31 cellular contexts compared by ENCODE assay signal in the genomic region with DNA sequence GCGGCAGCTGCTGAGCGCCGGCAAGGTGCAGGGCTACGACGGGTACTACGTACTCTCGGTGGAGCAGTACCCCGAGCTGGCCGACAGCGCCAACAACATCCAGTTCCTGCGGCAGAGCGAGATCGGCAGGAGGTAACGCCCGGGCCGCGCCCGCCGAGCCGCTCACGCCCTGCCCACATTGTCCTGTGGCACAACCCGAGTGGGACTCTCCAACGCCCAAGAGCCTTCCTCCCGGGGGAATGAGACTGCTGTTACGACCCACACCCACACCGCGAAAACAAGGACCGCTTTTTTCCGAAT.
"Had no signal": no experiment of that assay in that cellular context is flagged by ENCODE, and none has a peak within 500 bp of the region (broad histone marks: within the 10 kb centered on the region; RNA-seq: fewer than 3 reads in every experiment).

No MANE protein-coding gene starts in this region.

- DNase-seq: naive thymus-derived CD4-positive, alpha-beta T cell; natural killer cell; nucleus accumbens; ovary; psoas muscle; right lobe of liver; sigmoid colon; small intestine; stimulated activated CD4-positive, alpha-beta T cell treated with anti-CD3 and anti-CD28 coated beads, Interleukin-15, amount 100 ng/mL, for 24 hours; stimulated activated CD4-positive, alpha-beta T cell treated with anti-CD3 and anti-CD28 coated beads, Interleukin-2, amount 100 ng/mL, for 24 hours; stimulated activated CD4-positive, alpha-beta T cell treated with anti-CD3 and anti-CD28 coated beads, Interleukin-2, amount 100 ng/mL, for 48 hours; stimulated activated CD4-positive, alpha-beta T cell treated with anti-CD3 and anti-CD28 coated beads, Interleukin-4, amount 100 ng/mL, for 24 hours; stimulated activated naive CD4-positive, alpha-beta T cell; stimulated activated naive CD8-positive, alpha-beta T cell treated with anti-CD3 and anti-CD28 coated beads, Interleukin-15, amount 100 ng/mL, for 72 hours; stimulated activated naive CD8-positive, alpha-beta T cell treated with anti-CD3 and anti-CD28 coated beads, Interleukin-15, Interleukin-2, amounts not matched to agents 100 U/mL and 50 U/mL, for 24 hours; substantia nigra; thyroid gland; trophoblast cell had no signal

- H3K4me3 Mint-ChIP-seq: naive thymus-derived CD4-positive, alpha-beta T cell; natural killer cell; nephron; neural progenitor cell; stimulated activated effector memory CD8-positive, alpha-beta T cell treated with anti-CD3 and anti-CD28 coated beads, Interleukin-12 subunit alpha, Interleukin-12 subunit beta, amount 100 ng/mL, for 72 hours; stimulated activated naive CD8-positive, alpha-beta T cell treated with anti-CD3 and anti-CD28 coated beads, Interleukin-15, amount 100 ng/mL, for 72 hours had no signal

- H3K4me2 ChIP-seq: neural progenitor cell had no signal

- H3K4me1 Mint-ChIP-seq: natural killer cell; nephron; stimulated activated effector memory CD8-positive, alpha-beta T cell treated with anti-CD3 and anti-CD28 coated beads, Interleukin-12 subunit alpha, Interleukin-12 subunit beta, amount 100 ng/mL, for 72 hours; stimulated activated naive CD8-positive, alpha-beta T cell treated with anti-CD3 and anti-CD28 coated beads, Interleukin-15, amount 100 ng/mL, for 72 hours had no signal

- H3K27me3 ChIP-seq: neural progenitor cell, ovary, right lobe of liver, sigmoid colon, thyroid gland, tibial nerve, upper lobe of left lung, vagina had no signal

- H3K27ac Mint-ChIP-seq: naive thymus-derived CD4-positive, alpha-beta T cell; natural killer cell; nephron; neural progenitor cell; progenitor cell of endocrine pancreas; stimulated activated effector memory CD8-positive, alpha-beta T cell treated with anti-CD3 and anti-CD28 coated beads, Interleukin-12 subunit alpha, Interleukin-12 subunit beta, amount 100 ng/mL, for 72 hours; stimulated activated naive CD8-positive, alpha-beta T cell treated with anti-CD3 and anti-CD28 coated beads, Interleukin-15, amount 100 ng/mL, for 72 hours had no signal

- H3K9me3 Mint-ChIP-seq: natural killer cell; stimulated activated effector memory CD8-positive, alpha-beta T cell treated with anti-CD3 and anti-CD28 coated beads, Interleukin-12 subunit alpha, Interleukin-12 subunit beta, amount 100 ng/mL, for 72 hours; stimulated activated naive CD8-positive, alpha-beta T cell treated with anti-CD3 and anti-CD28 coated beads, Interleukin-15, amount 100 ng/mL, for 72 hours had no signal

- H2AFZ ChIP-seq: neural progenitor cell, parathyroid adenoma had no signal

- H3K4me1 ChIP-seq: neural progenitor cell, parathyroid adenoma, psoas muscle, right lobe of liver, sigmoid colon, suprapubic skin, thyroid gland, upper lobe of left lung, vagina had no signal

- H3K27ac ChIP-seq: neural progenitor cell, neutrophil, ovary, parathyroid adenoma, psoas muscle, right lobe of liver, sigmoid colon, suprapubic skin, thoracic aorta, thyroid gland, tibial nerve, upper lobe of left lung, vagina had no signal

- H3K79me2 ChIP-seq: parathyroid adenoma had no signal

- H3K36me3 ChIP-seq: neutrophil, ovary, right lobe of liver, suprapubic skin, thoracic aorta, thyroid gland, upper lobe of left lung, vagina had no signal

- H3K9me3 ChIP-seq: neutrophil, ovary, psoas muscle, right lobe of liver, sigmoid colon, suprapubic skin, thoracic aorta, thyroid gland, tibial nerve, upper lobe of left lung, vagina had no signal

- H3K4me3 ChIP-seq: neural progenitor cell, ovary, psoas muscle, right lobe of liver, sigmoid colon, suprapubic skin, thoracic aorta, thyroid gland, tibial nerve, upper lobe of left lung, vagina had no signal

- H3K36me3 Mint-ChIP-seq: naive thymus-derived CD4-positive, alpha-beta T cell; natural killer cell; stimulated activated effector memory CD8-positive, alpha-beta T cell treated with anti-CD3 and anti-CD28 coated beads, Interleukin-12 subunit alpha, Interleukin-12 subunit beta, amount 100 ng/mL, for 72 hours had no signal

- FAIRE-seq: small intestine, urothelium cell line had no signal

- ATAC-seq: naive thymus-derived CD4-positive, alpha-beta T cell; psoas muscle; right cardiac atrium; right lobe of liver; stimulated activated effector memory CD8-positive, alpha-beta T cell treated with anti-CD3 and anti-CD28 coated beads, Interleukin-12 subunit alpha, Interleukin-12 subunit beta, amount 100 ng/mL, for 72 hours; stimulated activated naive CD8-positive, alpha-beta T cell treated with anti-CD3 and anti-CD28 coated beads, Interleukin-15, Interleukin-2, amounts not matched to agents 100 U/mL and 50 U/mL, for 24 hours had no signal
